In genomic region chr6:89270951-89271721, GRCh38 we compare ENCODE assay signal across 12 cellular contexts. TPM values are rescaled to one million over a fixed set of nuclear protein-coding genes. Genes with fewer than 3 reads are reported as not detected.
DNase-seq lines count a peak whose midpoint lies in the region; ATAC-seq and FAIRE-seq lines count a peak whose summit lies in the region.
"Had no signal": no experiment of that assay in that cellular context is flagged by ENCODE, and none has a peak within 500 bp of the region (broad histone marks: within the 10 kb centered on the region; RNA-seq: fewer than 3 reads in every experiment).

No MANE protein-coding gene starts in this region.

- no peak for DNase-seq in left ventricle myocardium superior
- no peak for DNase-seq in NCI-H187 (lab: John Stamatoyannopoulos, UW)
- no peak for DNase-seq in urothelium cell line (ENCODE audit: low spot score)
- no peak for DNase-seq in kidney tubule cell (ENCODE audit: low spot score)
- DNase-seq: activated naive CD4-positive, alpha-beta T cell treated with anti-CD3 and anti-CD28 coated beads, Interleukin-2, amount 10 ng/mL, durations not matched to agents 7 days and 5 days; COR-L47; NCI-H446 treated with DMSO at 0.1 percent for 48 hours had no signal

- peak; percentile 56 for ATAC-seq in GM18498 (IDR thresholded peaks at IDR 0.05; ENCODE audit: unreplicated experiment)
- ATAC-seq in GM21447 (IDR thresholded peaks at IDR 0.05; ENCODE audit: unreplicated experiment), result peak; percentile 75
- ATAC-seq in HG03460 (IDR thresholded peaks at IDR 0.05; ENCODE audit: unreplicated experiment), result peak; percentile 77
- ATAC-seq in left ventricle myocardium superior, result peak; percentile 49
- ATAC-seq in HG03025 (IDR thresholded peaks at IDR 0.05; ENCODE audit: low FRiP score, unreplicated experiment), result no peak

- no peak for FAIRE-seq in urothelium cell line (lab: Jason Lieb, UNC)
- FAIRE-seq: TTC549 had no signal

- intact Hi-C loops in left ventricle myocardium superior (cut with micrococcal nuclease), result no loop called here

RNA-seq across cellular contexts. Expression of gene GABRR2, which starts 44.0 kb away (rescaled TPM):
- total RNA-seq in left ventricle myocardium superior, result 0.52 TPM

RNA-seq across cellular contexts. Expression of gene GABRR1, which starts 54.0 kb away (rescaled TPM):
- not detected for total RNA-seq in left ventricle myocardium superior
